9 cellular contexts compared by ENCODE assay signal in the genomic region with DNA sequence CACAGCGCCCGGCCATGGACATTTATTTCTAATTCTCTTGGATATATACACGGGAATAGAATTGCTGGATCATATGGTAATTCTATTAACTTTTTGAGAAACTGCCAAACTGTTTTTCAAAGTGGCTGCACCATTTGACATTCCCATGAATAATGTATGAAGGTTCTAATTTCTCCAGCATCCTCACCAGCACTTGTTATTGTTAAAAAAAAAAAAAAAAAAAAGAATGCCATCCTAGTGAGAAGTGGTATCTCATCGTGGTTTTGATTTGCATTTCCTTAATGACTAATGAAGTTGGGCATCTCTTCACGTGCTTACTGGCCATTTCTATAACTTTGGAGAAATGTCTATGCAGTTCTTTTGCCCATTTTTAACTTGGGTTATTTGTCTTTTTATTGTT.
"Had no signal": no experiment of that assay in that cellular context is flagged by ENCODE, and none has a peak within 500 bp of the region (broad histone marks: within the 10 kb centered on the region; RNA-seq: fewer than 3 reads in every experiment).

No MANE protein-coding gene starts in this region.

- H3K36me3 ChIP-seq: HAP-1 had no signal

- H3K4me3 ChIP-seq: GM23248, HAP-1 had no signal

- H3K4me1 ChIP-seq: HAP-1 had no signal

- H3K27ac ChIP-seq: GM23248, HL-60, KMS-11 had no signal

- DNase-seq: GM23248, GOT3, H7, KBM-7 had no signal

- H3K9me3 ChIP-seq: HAP-1 had no signal

- ATAC-seq: HCT116, HepG2 had no signal
